Comparison of ENCODE assay signal across 2 cellular contexts in the genomic region with DNA sequence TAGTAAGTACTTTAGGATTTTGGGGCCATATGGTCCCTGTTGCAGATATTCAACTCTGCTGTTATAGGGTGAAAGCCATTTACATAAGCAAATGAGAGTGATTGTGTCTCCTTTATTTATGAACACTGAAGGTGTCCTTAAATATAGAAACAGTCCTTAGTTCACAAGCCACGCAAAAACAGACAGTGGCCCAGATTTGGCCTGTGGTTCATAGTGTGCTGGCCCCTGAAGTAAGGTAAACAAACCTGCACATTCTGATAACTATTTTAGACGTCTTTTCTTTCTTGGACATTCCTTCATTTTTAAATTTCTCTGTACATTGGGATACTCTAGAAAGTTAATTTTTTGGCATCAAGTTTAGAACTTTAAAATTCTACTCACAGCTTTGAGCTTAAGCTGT.
TF ChIP-seq lines count a peak whose summit lies in the region.

No MANE protein-coding gene starts in this region.

TF ChIP-seq in liver, 16 proteins besides CTCF, POLR2A, EP300 and RAD21:
- TF ChIP-seq FOXA2 (IDR thresholded peaks at IDR 0.05) (no peak), JUND (IDR thresholded peaks at IDR 0.05) (no peak), RXRA (IDR thresholded peaks at IDR 0.05) (no peak), HNF4A (conservative IDR thresholded peaks at IDR 0.05) (peak; percentile 12 to 23), YY1 (IDR thresholded peaks at IDR 0.05) (no peak)
- TF ChIP-seq, protein P1, sequence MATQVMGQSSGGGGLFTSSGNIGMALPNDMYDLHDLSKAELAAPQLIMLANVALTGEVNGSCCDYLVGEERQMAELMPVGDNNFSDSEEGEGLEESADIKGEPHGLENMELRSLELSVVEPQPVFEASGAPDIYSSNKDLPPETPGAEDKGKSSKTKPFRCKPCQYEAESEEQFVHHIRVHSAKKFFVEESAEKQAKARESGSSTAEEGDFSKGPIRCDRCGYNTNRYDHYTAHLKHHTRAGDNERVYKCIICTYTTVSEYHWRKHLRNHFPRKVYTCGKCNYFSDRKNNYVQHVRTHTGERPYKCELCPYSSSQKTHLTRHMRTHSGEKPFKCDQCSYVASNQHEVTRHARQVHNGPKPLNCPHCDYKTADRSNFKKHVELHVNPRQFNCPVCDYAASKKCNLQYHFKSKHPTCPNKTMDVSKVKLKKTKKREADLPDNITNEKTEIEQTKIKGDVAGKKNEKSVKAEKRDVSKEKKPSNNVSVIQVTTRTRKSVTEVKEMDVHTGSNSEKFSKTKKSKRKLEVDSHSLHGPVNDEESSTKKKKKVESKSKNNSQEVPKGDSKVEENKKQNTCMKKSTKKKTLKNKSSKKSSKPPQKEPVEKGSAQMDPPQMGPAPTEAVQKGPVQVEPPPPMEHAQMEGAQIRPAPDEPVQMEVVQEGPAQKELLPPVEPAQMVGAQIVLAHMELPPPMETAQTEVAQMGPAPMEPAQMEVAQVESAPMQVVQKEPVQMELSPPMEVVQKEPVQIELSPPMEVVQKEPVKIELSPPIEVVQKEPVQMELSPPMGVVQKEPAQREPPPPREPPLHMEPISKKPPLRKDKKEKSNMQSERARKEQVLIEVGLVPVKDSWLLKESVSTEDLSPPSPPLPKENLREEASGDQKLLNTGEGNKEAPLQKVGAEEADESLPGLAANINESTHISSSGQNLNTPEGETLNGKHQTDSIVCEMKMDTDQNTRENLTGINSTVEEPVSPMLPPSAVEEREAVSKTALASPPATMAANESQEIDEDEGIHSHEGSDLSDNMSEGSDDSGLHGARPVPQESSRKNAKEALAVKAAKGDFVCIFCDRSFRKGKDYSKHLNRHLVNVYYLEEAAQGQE (IDR thresholded peaks at IDR 0.05), result no peak

TF ChIP-seq in HepG2, 621 proteins besides CTCF, POLR2A, EP300 and RAD21:
- TF ChIP-seq ZBTB7A (CRISPR knock-in tag; IDR thresholded peaks at IDR 0.05) (no peak), PRPF4 (IDR thresholded peaks at IDR 0.05; ENCODE audit: low read depth, low read length, poor library complexity, severe bottlenecking) (no peak), ZNF296 (CRISPR knock-in tag; conservative IDR thresholded peaks at IDR 0.05) (no peak), ZNF709 (CRISPR knock-in tag; IDR thresholded peaks at IDR 0.05) (no peak), SP1 (IDR thresholded peaks at IDR 0.05) (no peak), SP1 (CRISPR knock-in tag; IDR thresholded peaks at IDR 0.05) (no peak), XRCC5 (optimal IDR thresholded peaks at IDR 0.05; ENCODE audit: low read length) (no peak), GTF3A (CRISPR knock-in tag; conservative IDR thresholded peaks at IDR 0.05) (no peak), ZNF678 (CRISPR knock-in tag; IDR thresholded peaks at IDR 0.05) (no peak), ZNF792 (CRISPR knock-in tag; IDR thresholded peaks at IDR 0.05) (no peak), SIN3B (IDR thresholded peaks at IDR 0.05; ENCODE audit: low read length) (no peak), U2AF2 (IDR thresholded peaks at IDR 0.05; ENCODE audit: low read depth, low read length) (no peak), ZNF121 (CRISPR knock-in tag; IDR thresholded peaks at IDR 0.05) (no peak), ZFP1 (CRISPR knock-in tag; IDR thresholded peaks at IDR 0.05) (no peak)
- TF ChIP-seq, protein P2, sequence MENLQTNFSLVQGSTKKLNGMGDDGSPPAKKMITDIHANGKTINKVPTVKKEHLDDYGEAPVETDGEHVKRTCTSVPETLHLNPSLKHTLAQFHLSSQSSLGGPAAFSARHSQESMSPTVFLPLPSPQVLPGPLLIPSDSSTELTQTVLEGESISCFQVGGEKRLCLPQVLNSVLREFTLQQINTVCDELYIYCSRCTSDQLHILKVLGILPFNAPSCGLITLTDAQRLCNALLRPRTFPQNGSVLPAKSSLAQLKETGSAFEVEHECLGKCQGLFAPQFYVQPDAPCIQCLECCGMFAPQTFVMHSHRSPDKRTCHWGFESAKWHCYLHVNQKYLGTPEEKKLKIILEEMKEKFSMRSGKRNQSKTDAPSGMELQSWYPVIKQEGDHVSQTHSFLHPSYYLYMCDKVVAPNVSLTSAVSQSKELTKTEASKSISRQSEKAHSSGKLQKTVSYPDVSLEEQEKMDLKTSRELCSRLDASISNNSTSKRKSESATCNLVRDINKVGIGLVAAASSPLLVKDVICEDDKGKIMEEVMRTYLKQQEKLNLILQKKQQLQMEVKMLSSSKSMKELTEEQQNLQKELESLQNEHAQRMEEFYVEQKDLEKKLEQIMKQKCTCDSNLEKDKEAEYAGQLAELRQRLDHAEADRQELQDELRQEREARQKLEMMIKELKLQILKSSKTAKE (CRISPR knock-in tag; IDR thresholded peaks at IDR 0.05; ENCODE audit: borderline replicate concordance), result no peak
- TF ChIP-seq, protein P3, sequence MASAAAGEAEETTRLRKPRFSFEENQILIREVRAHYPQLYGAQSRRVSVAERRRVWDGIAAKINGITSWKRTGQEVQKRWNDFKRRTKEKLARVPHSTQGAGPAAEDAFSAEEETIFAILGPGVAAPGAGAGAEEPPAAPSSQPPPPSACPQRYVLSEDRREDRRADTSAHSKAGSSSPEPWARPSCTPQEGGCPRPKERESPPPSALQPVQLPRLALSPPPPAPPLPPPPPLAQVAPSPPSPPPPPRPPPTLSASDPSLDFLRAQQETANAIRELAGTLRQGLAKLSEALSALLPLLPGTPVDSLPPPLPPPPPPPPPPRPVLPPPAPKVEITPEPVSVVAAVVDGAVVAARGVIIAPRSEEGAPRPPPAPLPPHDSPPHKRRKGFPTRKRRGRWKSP (CRISPR knock-in tag; IDR thresholded peaks at IDR 0.05), result no peak
